In the genomic region with DNA sequence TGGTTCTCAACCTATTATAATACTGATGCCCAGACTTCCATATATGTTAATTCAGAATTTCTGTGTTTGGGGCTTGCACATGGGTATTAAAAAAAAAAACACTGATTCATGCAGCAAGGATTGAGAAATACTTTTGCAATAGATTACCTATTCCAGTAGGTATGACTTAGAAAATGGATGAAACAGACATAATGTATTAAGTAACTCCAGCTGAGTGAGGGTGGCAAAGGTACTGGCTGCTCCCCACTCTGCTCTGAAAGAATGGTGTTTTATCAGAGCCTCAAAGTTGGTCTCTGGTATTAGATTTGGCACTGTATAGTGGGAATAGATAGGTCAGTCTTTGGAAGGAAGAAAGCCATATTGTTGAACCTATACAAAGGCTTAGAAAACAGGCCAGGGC, we compare ENCODE assay signal across 23 cellular contexts.
A peak's percentile ranks its signal among the peaks of the same experiment; 100 is the strongest.
DNase-seq lines count a peak whose midpoint lies in the region; ATAC-seq, FAIRE-seq and TF ChIP-seq lines count a peak whose summit lies in the region.
"Had no signal": no experiment of that assay in that cellular context is flagged by ENCODE, and none has a peak within 500 bp of the region (broad histone marks: within the 10 kb centered on the region; RNA-seq: fewer than 3 reads in every experiment).

No MANE protein-coding gene starts in this region.

- no peak overlapping the region for H3K27ac Mint-ChIP-seq in MCF 10A (ENCODE audit: low read depth, unreplicated experiment)
- H3K27ac Mint-ChIP-seq: B cell; CD4-positive, alpha-beta T cell; CD8-positive, alpha-beta T cell had no signal

- FAIRE-seq in bronchial epithelial cell (lab: Jason Lieb, UNC) (no peak), RCC 7860 (lab: Jason Lieb, UNC) (no peak)
- FAIRE-seq: D721Med, G401.6, GM12891, GM19239 had no signal

- CTCF ChIA-PET in MCF 10A (lab: Yijun Ruan, JAX): no interaction called here

- peak; percentile 4 for DNase-seq in MCF 10A (ENCODE audit: unreplicated experiment)
- DNase-seq in breast epithelium (ENCODE audit: low spot score in 2 of 2): no peak
- DNase-seq in bronchial epithelial cell (ENCODE audit: low read depth): peak; percentile 6
- no peak for DNase-seq in left lobe of liver (ENCODE audit: low spot score)
- no peak for DNase-seq in aorta
- DNase-seq in RCC 7860 (ENCODE audit: low spot score): no peak
- no peak for DNase-seq in MG63
- DNase-seq: AML-193; Caco-2; Calu3; CD4-positive, alpha-beta T cell; CD8-positive, alpha-beta T cell; DMS79 treated with DMSO at 0.1 percent for 48 hours; GF-D8 had no signal

- H3K36me3 ChIP-seq in breast epithelium (no peaks in the 10 kb centered on the region), bronchial epithelial cell (ENCODE audit: control insufficient read depth, insufficient read depth, low read length) (no peaks in the 10 kb centered on the region), aorta (ENCODE audit: control insufficient read depth in 1 of 2, insufficient read depth in 2 of 2, low read length in 1 of 2) (no peaks in the 10 kb centered on the region), MG63 (no peaks in the 10 kb centered on the region)
- H3K36me3 ChIP-seq: BLaER1 treated with 17β-estradiol and CSF1 and Interleukin-3, amounts not matched to agents 10 nM and 100 nM had no signal

- BruUV-seq in MCF 10A (replicated peaks; lab: Mats Ljungman, UMichigan): no TSS peak

- no peaks in the 10 kb centered on the region for H3K9me3 ChIP-seq in breast epithelium
- H3K9me3 ChIP-seq in aorta (ENCODE audit: control insufficient read depth, low read length): no peaks in the 10 kb centered on the region
- no peaks in the 10 kb centered on the region for H3K9me3 ChIP-seq in MG63
- H3K9me3 ChIP-seq: A549, Caco-2 had no signal

- peaks cover 5% of the 10 kb centered on the region for H3K4me1 Mint-ChIP-seq in MCF 10A (ENCODE audit: insufficient read depth, unreplicated experiment)
- H3K4me1 Mint-ChIP-seq: B cell had no signal

- intact Hi-C loops in MCF 10A (cut with micrococcal nuclease): no loop called here
- intact Hi-C loops in breast epithelium (cut with DNase I; ENCODE audit: low total_unique reads): no loop called here
- intact Hi-C loops in aorta (cut with DNase I): no loop called here

- H3K4me3 ChIP-seq in breast epithelium (no peak overlapping the region), bronchial epithelial cell (ENCODE audit: low read depth, low read length) (no peak overlapping the region), aorta (ENCODE audit: low read length in 2 of 2) (no peak overlapping the region), MG63 (no peak overlapping the region)
- H3K4me3 ChIP-seq: A549; BLaER1 treated with 17β-estradiol and CSF1 and Interleukin-3, amounts not matched to agents 10 nM and 100 nM had no signal

- no peak overlapping the region for H3K4me3 Mint-ChIP-seq in MCF 10A (ENCODE audit: unreplicated experiment)
- H3K4me3 Mint-ChIP-seq: B cell; CD4-positive, alpha-beta T cell; CD8-positive, alpha-beta T cell had no signal

- H3K36me3 Mint-ChIP-seq in MCF 10A (ENCODE audit: insufficient read depth, unreplicated experiment): no peaks in the 10 kb centered on the region
- H3K36me3 Mint-ChIP-seq: CD8-positive, alpha-beta T cell had no signal

- TF ChIP-seq CTCF in MCF 10A (IDR thresholded peaks at IDR 0.05; ENCODE audit: unreplicated experiment) (no peak), breast epithelium (IDR thresholded peaks at IDR 0.05) (no peak), bronchial epithelial cell (IDR thresholded peaks at IDR 0.05; ENCODE audit: insufficient read depth, low read length, severe bottlenecking) (no peak)

- TF ChIP-seq POLR2A in breast epithelium (IDR thresholded peaks at IDR 0.05): no peak

- POLR2A ChIA-PET in MCF 10A (lab: Yijun Ruan, JAX): no interaction called here

- H3K9me3 Mint-ChIP-seq in MCF 10A (ENCODE audit: unreplicated experiment): peaks cover 11% of the 10 kb centered on the region

- ATAC-seq in left lobe of liver (peak; percentile 37), aorta (ENCODE audit: low FRiP score) (peak; percentile 33)
- ATAC-seq: A549; CD8-positive, alpha-beta T cell had no signal

- H3K27me3 ChIP-seq in breast epithelium (no peaks in the 10 kb centered on the region), bronchial epithelial cell (ENCODE audit: control insufficient read depth, insufficient read depth, low read length) (no peaks in the 10 kb centered on the region), aorta (ENCODE audit: control insufficient read depth in 1 of 2, insufficient read depth in 2 of 2, low read length in 1 of 2) (no peaks in the 10 kb centered on the region), MG63 (no peaks in the 10 kb centered on the region)
- H3K27me3 ChIP-seq: BLaER1 treated with 17β-estradiol and CSF1 and Interleukin-3, amounts not matched to agents 10 nM and 100 nM had no signal

- peaks cover 10% of the 10 kb centered on the region for H3K27me3 Mint-ChIP-seq in MCF 10A (ENCODE audit: insufficient read depth, unreplicated experiment)
- H3K27me3 Mint-ChIP-seq: B cell; CD4-positive, alpha-beta T cell had no signal

- H3K4me1 ChIP-seq in breast epithelium: no peaks in the 10 kb centered on the region
- H3K4me1 ChIP-seq in aorta (ENCODE audit: control insufficient read depth in 1 of 2, insufficient read depth in 2 of 2, low read length in 2 of 2): no peaks in the 10 kb centered on the region
- H3K4me1 ChIP-seq: A549; BLaER1 treated with 17β-estradiol and CSF1 and Interleukin-3, amounts not matched to agents 10 nM and 100 nM; Caco-2 had no signal

- H3K27ac ChIP-seq in breast epithelium: no peak overlapping the region
- H3K27ac ChIP-seq in aorta (ENCODE audit: low read depth in 1 of 2, low read length in 2 of 2): no peak overlapping the region
- H3K27ac ChIP-seq: 22Rv1; A549; BLaER1 treated with 17β-estradiol and CSF1 and Interleukin-3, amounts not matched to agents 10 nM and 100 nM; C4-2B had no signal

Comparison
In these comparisons a context has a peak if more than half of its experiments do, and no peak if none do; other contexts are left out.
1. DNase-seq: peak in MCF 10A (single experiment) and bronchial epithelial cell (single experiment); none in breast epithelium (0 of 2), left lobe of liver (single experiment), aorta (0 of 2), RCC 7860 (single experiment) and MG63 (single experiment).